Comparison of ENCODE assay signal across 8 cellular contexts in genomic region chr11:576791-577610, GRCh38. TPM values are rescaled to one million over a fixed set of nuclear protein-coding genes. Genes with fewer than 3 reads are reported as not detected.
DNase-seq lines count a peak whose midpoint lies in the region; ATAC-seq and TF ChIP-seq lines count a peak whose summit lies in the region.

No MANE protein-coding gene starts in this region.

- no peak for TF ChIP-seq RAD21 in neural cell (conservative IDR thresholded peaks at IDR 0.05)

- ATAC-seq in CD4-positive, alpha-beta T cell (ENCODE audit: poor library complexity), result no peak
- ATAC-seq in GM21515 (IDR thresholded peaks at IDR 0.05; ENCODE audit: unreplicated experiment) (no peak), GM19452 (IDR thresholded peaks at IDR 0.05; ENCODE audit: unreplicated experiment) (no peak)

- H3K4me2 ChIP-seq in neural cell (ENCODE audit: low read length), result peak overlapping the region; percentile 68

- H3K27ac Mint-ChIP-seq in CD4-positive, alpha-beta T cell, result peak overlapping the region; percentile 87
- H3K27ac Mint-ChIP-seq in endodermal cell, result peak overlapping the region; percentile 89

- POLR2A ChIA-PET in CD4-positive, alpha-beta T cell (lab: Charles Lee), result interaction anchor here (1.5 to 2.1 kb wide), 5 partner anchors 9 to 370 kb away, joined by 4 to 25 read pairs (median 7); partner anchors contain the start of genes BET1L, RIC8A and TALDO1

- peaks cover 16% of the 10 kb centered on the region for H4K20me1 ChIP-seq in neural cell (ENCODE audit: insufficient read depth)

- no peaks in the 10 kb centered on the region for H3K9me2 ChIP-seq in neural cell (ENCODE audit: insufficient read depth, low read length)

- intact Hi-C loops in CD4-positive, alpha-beta T cell (cut with DNase I, micrococcal nuclease), result loop anchor here in 1 of 2 experiments (1.0 to 5.0 kb wide), 2 partner anchors 38 to 170 kb away; partner anchors contain the start of gene IRF7

- DNase-seq in CD4-positive, alpha-beta T cell, result peak in 1 of 10 experiments; percentile 18
- DNase-seq in NB4 (ENCODE audit: low read depth), result no peak
- no peak for DNase-seq in endodermal cell
- no peak for DNase-seq in H4 (ENCODE audit: low spot score)
- no peak for DNase-seq in activated CD8-positive, alpha-beta memory T cell treated with anti-CD3 and anti-CD28 coated beads, Interleukin-2, amount 50 U/mL, for 48 hours

- TF ChIP-seq CTCF in CD4-positive, alpha-beta T cell (IDR thresholded peaks at IDR 0.05), result no peak
- TF ChIP-seq CTCF in NB4 (IDR thresholded peaks at IDR 0.05; ENCODE audit: low read depth, low read length) (no peak), endodermal cell (conservative IDR thresholded peaks at IDR 0.05) (no peak), neural cell (IDR thresholded peaks at IDR 0.05; ENCODE audit: poor library complexity, severe bottlenecking) (no peak)

- peaks cover 26% of the 10 kb centered on the region for H3K4me1 ChIP-seq in endodermal cell (ENCODE audit: control insufficient read depth, insufficient read depth, low read length)

- peaks cover 50% of the 10 kb centered on the region for H3K4me1 Mint-ChIP-seq in CD4-positive, alpha-beta T cell (ENCODE audit: low read depth)
- H3K4me1 Mint-ChIP-seq in endodermal cell, result peaks cover 34% of the 10 kb centered on the region

- peak overlapping the region; percentile 64 for H3K27ac ChIP-seq in CD4-positive, alpha-beta T cell (ENCODE audit: low read depth, low read length)
- H3K27ac ChIP-seq in endodermal cell (ENCODE audit: low read depth, low read length), result no peak overlapping the region
- H3K27ac ChIP-seq in neural cell (ENCODE audit: low read length), result peak overlapping the region; percentile 52

- no peaks in the 10 kb centered on the region for H3K9me3 ChIP-seq in CD4-positive, alpha-beta T cell (ENCODE audit: control insufficient read depth, low read length)
- no peaks in the 10 kb centered on the region for H3K9me3 ChIP-seq in endodermal cell (ENCODE audit: control insufficient read depth, low read length)
- no peaks in the 10 kb centered on the region for H3K9me3 ChIP-seq in neural cell (ENCODE audit: low read length)

- no peaks in the 10 kb centered on the region for H3K9me3 Mint-ChIP-seq in CD4-positive, alpha-beta T cell
- no peaks in the 10 kb centered on the region for H3K9me3 Mint-ChIP-seq in endodermal cell

- H3K9ac ChIP-seq in endodermal cell (ENCODE audit: extremely low read depth, low read length, poor library complexity, severe bottlenecking), result peak overlapping the region; percentile 85
- peak overlapping the region; percentile 93 for H3K9ac ChIP-seq in neural cell (ENCODE audit: low read length)

- H3K27me3 Mint-ChIP-seq in CD4-positive, alpha-beta T cell, result peaks cover 4% of the 10 kb centered on the region
- H3K27me3 Mint-ChIP-seq in endodermal cell (ENCODE audit: insufficient read depth), result peaks cover 22% of the 10 kb centered on the region

- H3K79me2 ChIP-seq in neural cell (replicated peaks; ENCODE audit: insufficient read depth, low read length), result peaks cover 39% of the 10 kb centered on the region

- no peak for TF ChIP-seq POLR2A in NB4 (IDR thresholded peaks at IDR 0.05; ENCODE audit: extremely low read depth, insufficient read length)

- H3K4me3 ChIP-seq in NB4 (ENCODE audit: low read depth, low read length) (peak overlapping the region; percentile 81), endodermal cell (ENCODE audit: low read length) (peak overlapping the region; percentile 95), neural cell (ENCODE audit: low read length) (peak overlapping the region; percentile 97)

- no peaks in the 10 kb centered on the region for H3F3A ChIP-seq in neural cell (ENCODE audit: insufficient read depth, low read length, poor library complexity, severe bottlenecking)

- WGBS in endodermal cell (ENCODE audit: insufficient coverage in 1 of 2, insufficient read length in 1 of 2), 2 experiments, result 11 to 12% methylated on average over 30 to 42 of the region's 50 CpGs

- no peak overlapping the region for H2AFZ ChIP-seq in neural cell (ENCODE audit: low read depth, low read length)

- H3K36me3 ChIP-seq in endodermal cell (ENCODE audit: control insufficient read depth, insufficient read depth, low read length) (peaks cover 10% of the 10 kb centered on the region), neural cell (ENCODE audit: insufficient read depth, low read length) (no peaks in the 10 kb centered on the region)

- peaks cover 22% of the 10 kb centered on the region for H3K36me3 Mint-ChIP-seq in CD4-positive, alpha-beta T cell (ENCODE audit: low read depth)
- H3K36me3 Mint-ChIP-seq in endodermal cell (ENCODE audit: low read depth), result peaks cover 11% of the 10 kb centered on the region

- peak overlapping the region; percentile 94 for H3K4me3 Mint-ChIP-seq in CD4-positive, alpha-beta T cell
- peak overlapping the region; percentile 79 for H3K4me3 Mint-ChIP-seq in endodermal cell

- H3K27me3 ChIP-seq in CD4-positive, alpha-beta T cell (ENCODE audit: control insufficient read depth, insufficient read depth, low read length), result no peaks in the 10 kb centered on the region
- peaks cover 13% of the 10 kb centered on the region for H3K27me3 ChIP-seq in endodermal cell (ENCODE audit: control insufficient read depth, insufficient read depth, low read length, poor library complexity, severe bottlenecking)
- H3K27me3 ChIP-seq in neural cell (ENCODE audit: insufficient read depth, low read depth, low read length), result no peaks in the 10 kb centered on the region

- TF ChIP-seq EP300 in neural cell (conservative IDR thresholded peaks at IDR 0.05; ENCODE audit: poor library complexity, severe bottlenecking), result no peak

- CTCF ChIA-PET in CD4-positive, alpha-beta T cell (lab: Charles Lee), result interaction anchor here (1.6 kb wide), 1 partner anchor 39 kb away, joined by 4 read pairs; the partner anchor contains the start of gene IRF7

TF ChIP-seq in neural cell, 6 proteins besides CTCF, POLR2A, EP300 and RAD21:
- TF ChIP-seq MXI1 (conservative IDR thresholded peaks at IDR 0.05; ENCODE audit: poor library complexity, severe bottlenecking) (no peak), EZH2 (IDR thresholded peaks at IDR 0.05; ENCODE audit: borderline replicate concordance, insufficient read depth, low read length, poor library complexity, severe bottlenecking) (no peak), TAF1 (IDR thresholded peaks at IDR 0.05; ENCODE audit: low read depth) (no peak), POLR2AphosphoS5 (IDR thresholded peaks at IDR 0.05) (no peak), SMC3 (conservative IDR thresholded peaks at IDR 0.05; ENCODE audit: poor library complexity) (no peak), REST (IDR thresholded peaks at IDR 0.05; ENCODE audit: borderline replicate concordance) (no peak)

RNA-seq across cellular contexts. Expression of gene PHRF1, which starts 0.7 kb away (rescaled TPM):
- 10 to 100 TPM; 37.1 to 37.6 TPM for total RNA-seq in CD4-positive, alpha-beta T cell
- total RNA-seq in endodermal cell, result 10 to 100 TPM; 43.4 to 48.0 TPM
- polyA plus RNA-seq in endodermal cell (2013, experiment 1 of 2), result 23.9 TPM
- polyA plus RNA-seq in endodermal cell (2013, experiment 2 of 2), result 22.0 TPM
- 8.5 and 12.1 TPM in 2 replicates for polyA plus RNA-seq in neural cell
- polyA minus RNA-seq in neural cell, result 38.0 and 49.2 TPM in 2 replicates
- total RNA-seq in H4 (2014; rRNA removed; shearing (Covaris generic)), result 14.5 and 15.3 TPM in 2 replicates

RNA-seq across cellular contexts. Expression of gene RASSF7, which starts 16.2 kb away (rescaled TPM):
- total RNA-seq in CD4-positive, alpha-beta T cell, result 10 to 100 TPM; 14.1 to 15.7 TPM
- total RNA-seq in endodermal cell, result 10 to 100 TPM; 34.2 to 36.3 TPM
- polyA plus RNA-seq in endodermal cell (2013, experiment 1 of 2), result 11.3 TPM
- polyA plus RNA-seq in endodermal cell (2013, experiment 2 of 2), result 14.6 TPM
- polyA plus RNA-seq in neural cell, result 37.1 and 51.5 TPM in 2 replicates
- 9.3 and 14.6 TPM in 2 replicates for polyA minus RNA-seq in neural cell
- 16.8 and 17.3 TPM in 2 replicates for total RNA-seq in H4 (2014; rRNA removed; shearing (Covaris generic))

RNA-seq across cellular contexts. Expression of gene LMNTD2, which starts 16.5 kb away (rescaled TPM):
- 10 to 100 TPM in 1 of 2 experiments, 1 to 10 TPM in 1; 8.2 to 10.3 TPM for total RNA-seq in CD4-positive, alpha-beta T cell
- 10 to 100 TPM in 1 of 2 donors, 1 to 10 TPM in 1; 8.5 to 13.3 TPM for total RNA-seq in endodermal cell
- 1.8 TPM for polyA plus RNA-seq in endodermal cell (2013, experiment 1 of 2)
- polyA plus RNA-seq in endodermal cell (2013, experiment 2 of 2), result 1.8 TPM
- 0.61 and 3.0 TPM in 2 replicates for polyA plus RNA-seq in neural cell
- polyA minus RNA-seq in neural cell, result not detected in 2 replicates
- total RNA-seq in H4 (2014; rRNA removed; shearing (Covaris generic)), result 1.4 and 2.6 TPM in 2 replicates

RNA-seq across cellular contexts. Expression of gene IRF7, which starts 38.7 kb away (rescaled TPM):
- 10 to 100 TPM; 36.5 to 37.7 TPM for total RNA-seq in CD4-positive, alpha-beta T cell
- 10 to 100 TPM in 1 of 2 donors, 1 to 10 TPM in 1; 9.3 to 16.8 TPM for total RNA-seq in endodermal cell
- 12.8 TPM for polyA plus RNA-seq in endodermal cell (2013, experiment 1 of 2)
- 12.0 TPM for polyA plus RNA-seq in endodermal cell (2013, experiment 2 of 2)
- 1.1 and 4.6 TPM in 2 replicates for polyA plus RNA-seq in neural cell
- polyA minus RNA-seq in neural cell, result 0.58 and 0.97 TPM in 2 replicates
- total RNA-seq in H4 (2014; rRNA removed; shearing (Covaris generic)), result 11.7 and 11.9 TPM in 2 replicates

RNA-seq across cellular contexts. Expression of gene LRRC56, which starts 39.7 kb away (rescaled TPM):
- 1 to 10 TPM; 2.4 TPM for total RNA-seq in CD4-positive, alpha-beta T cell
- total RNA-seq in endodermal cell, result 1 to 10 TPM; 3.0 to 4.3 TPM
- polyA plus RNA-seq in endodermal cell (2013, experiment 1 of 2), result 0.93 TPM
- 1.3 TPM for polyA plus RNA-seq in endodermal cell (2013, experiment 2 of 2)
- 0.76 and 1.3 TPM in 2 replicates for polyA plus RNA-seq in neural cell
- 1.2 and 1.5 TPM in 2 replicates for polyA minus RNA-seq in neural cell
- 0.18 and 0.19 TPM in 2 replicates for total RNA-seq in H4 (2014; rRNA removed; shearing (Covaris generic))
